ENCODE assay signal across 20 cellular contexts in the genomic region with DNA sequence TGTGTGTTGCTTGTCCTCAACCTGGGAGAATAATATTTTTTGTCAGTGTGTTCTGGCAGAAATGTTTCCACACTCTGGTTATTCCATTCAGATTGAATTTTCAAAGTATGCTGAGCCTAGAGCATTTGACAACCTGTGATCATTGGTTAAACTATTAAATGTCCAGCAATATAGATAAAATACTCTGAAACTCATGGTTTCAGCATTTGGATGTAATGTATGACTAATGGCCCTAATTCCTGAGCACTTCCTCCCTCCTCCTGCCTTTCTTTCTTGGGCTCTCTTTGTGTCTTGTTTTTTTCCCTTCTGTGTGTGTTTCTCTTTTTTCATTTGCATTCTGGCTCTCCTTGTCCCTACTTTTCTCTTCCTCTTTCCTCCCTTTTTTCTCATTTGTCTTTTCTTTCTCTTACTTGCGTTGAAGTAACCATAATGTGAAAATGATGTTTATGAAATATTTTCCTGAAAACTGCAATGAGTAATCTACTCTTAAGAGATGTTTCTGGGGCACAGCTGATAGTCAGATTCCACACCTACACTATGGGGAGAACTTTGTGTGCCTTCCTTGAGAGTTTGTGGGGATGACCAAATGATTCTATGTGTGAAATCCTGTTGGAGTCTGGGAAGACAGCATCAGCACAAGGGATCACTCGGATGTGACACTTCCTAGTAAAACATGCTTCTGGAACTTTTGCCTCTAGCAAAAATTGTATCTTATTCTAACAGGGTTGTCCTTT.
DNase-seq lines count a peak whose midpoint lies in the region; ATAC-seq, FAIRE-seq and TF ChIP-seq lines count a peak whose summit lies in the region.
"Had no signal": no experiment of that assay in that cellular context is flagged by ENCODE, and none has a peak within 500 bp of the region (broad histone marks: within the 10 kb centered on the region; RNA-seq: fewer than 3 reads in every experiment).

No MANE protein-coding gene starts in this region.

- H3K27me3 ChIP-seq in Caco-2 (replicated peaks; ENCODE audit: control insufficient read depth, insufficient read depth, low read length): no peaks in the 10 kb centered on the region
- H3K27me3 ChIP-seq in RWPE2 (ENCODE audit: insufficient read depth, poor library complexity, severe bottlenecking): no peaks in the 10 kb centered on the region
- no peaks in the 10 kb centered on the region for H3K27me3 ChIP-seq in endothelial cell of umbilical vein (ENCODE audit: control insufficient read depth in 2 of 2, insufficient read depth in 2 of 2, low read length in 2 of 2)
- H3K27me3 ChIP-seq in naive thymus-derived CD4-positive, alpha-beta T cell (ENCODE audit: control insufficient read depth in 2 of 2, insufficient read depth in 2 of 2, low read length in 2 of 2): no peaks in the 10 kb centered on the region

- H3K27ac Mint-ChIP-seq in Caco-2 (ENCODE audit: unreplicated experiment): peak overlapping the region; percentile 7
- H3K27ac Mint-ChIP-seq in osteocyte (ENCODE audit: unreplicated experiment): peak overlapping the region; percentile 61
- no peak overlapping the region for H3K27ac Mint-ChIP-seq in naive thymus-derived CD4-positive, alpha-beta T cell
- H3K27ac Mint-ChIP-seq: activated T-helper 2 cell treated with anti-CD3 and anti-CD28 coated beads, Interferon-gamma antibody, Interleukin-2, Interleukin-4, amounts not matched to agents 10 μg/mL and 5 μg/mL and 100 μg/mL, durations not matched to agents 14 hours and 24 hours and 36 hours; immature natural killer cell; natural killer cell had no signal

- H3K4me2 ChIP-seq in endothelial cell of umbilical vein (ENCODE audit: insufficient read depth, low read length): peak overlapping the region; percentile 18

- no peak for DNase-seq in Caco-2
- no peak for DNase-seq in RWPE2 (ENCODE audit: low spot score)
- peak; percentile 41 for DNase-seq in endothelial cell of umbilical vein (ENCODE audit: low read depth, low spot score)
- no peak for DNase-seq in osteocyte (ENCODE audit: extremely low spot score, unreplicated experiment)
- no peak for DNase-seq in SKM-1 (lab: John Stamatoyannopoulos, UW; ENCODE audit: unreplicated experiment)
- DNase-seq in activated CD4-positive, alpha-beta T cell treated with anti-CD3 and anti-CD28 coated beads, Interleukin-2, amount 50 U/mL, for 1 hour: no peak
- DNase-seq in naive thymus-derived CD4-positive, alpha-beta T cell: no peak
- DNase-seq: Calu3, glutamatergic neuron, immature natural killer cell, MV-4-11, natural killer cell, NCI-H2029, SHP77, T-helper 2 cell had no signal

- no peak for TF ChIP-seq POLR2A in endothelial cell of umbilical vein (IDR thresholded peaks at IDR 0.05; ENCODE audit: low read depth, low read length)

- peaks cover 8% of the 10 kb centered on the region for H4K20me1 ChIP-seq in endothelial cell of umbilical vein (replicated peaks; ENCODE audit: control insufficient read depth, extremely low read depth, insufficient read depth, low read length)

- TF ChIP-seq CTCF in Caco-2 (IDR thresholded peaks at IDR 0.05; ENCODE audit: insufficient read depth in 1 of 2, low read depth in 1 of 2, low read length in 1 of 2, severe bottlenecking in 1 of 2, unreplicated experiment in 1 of 2): no peak
- TF ChIP-seq CTCF in RWPE2 (IDR thresholded peaks at IDR 0.05; ENCODE audit: poor library complexity, severe bottlenecking): no peak
- TF ChIP-seq CTCF in endothelial cell of umbilical vein (IDR thresholded peaks at IDR 0.05; ENCODE audit: extremely low read depth in 1 of 2, insufficient read depth in 1 of 2, low read depth in 1 of 2, low read length in 2 of 2): no peak
- no peak for TF ChIP-seq CTCF in osteocyte (IDR thresholded peaks at IDR 0.05)

- ATAC-seq in RWPE2 (ENCODE audit: low read depth): 0 out of 3 replicates have a peak, but pooled peaks have one; percentile 28
- no peak for ATAC-seq in GM21786 (IDR thresholded peaks at IDR 0.05; ENCODE audit: unreplicated experiment)
- ATAC-seq in naive thymus-derived CD4-positive, alpha-beta T cell: no peak
- ATAC-seq: natural killer cell had no signal

- intact Hi-C loops in Caco-2 (cut with micrococcal nuclease; ENCODE audit: unreplicated experiment) (no loop called here), endothelial cell of umbilical vein (cut with micrococcal nuclease) (loop anchor here (2.0 kb wide), 1 partner anchor 74 kb away; no protein-coding TSS in a partner anchor)
- intact Hi-C loops in naive thymus-derived CD4-positive, alpha-beta T cell (cut with micrococcal nuclease): no loop called here

- H3K36me3 ChIP-seq in Caco-2 (ENCODE audit: control insufficient read depth, insufficient read depth, low read length): no peaks in the 10 kb centered on the region; the same call in none of the 2 replicates
- peaks cover 91% of the 10 kb centered on the region for H3K36me3 ChIP-seq in RWPE2 (ENCODE audit: low read depth)
- peaks cover 27 to 47% of the 10 kb centered on the region in 2 experiments for H3K36me3 ChIP-seq in endothelial cell of umbilical vein (ENCODE audit: control insufficient read depth in 2 of 2, extremely low read depth in 1 of 2, insufficient read depth in 2 of 2, low read length in 2 of 2)
- no peaks in the 10 kb centered on the region for H3K36me3 ChIP-seq in naive thymus-derived CD4-positive, alpha-beta T cell (ENCODE audit: control insufficient read depth in 2 of 3, insufficient read depth in 3 of 3, low read length in 3 of 3)

- H3K4me1 Mint-ChIP-seq in Caco-2 (ENCODE audit: low read depth, unreplicated experiment) (no peaks in the 10 kb centered on the region), osteocyte (ENCODE audit: unreplicated experiment) (peaks cover 10% of the 10 kb centered on the region)
- no peaks in the 10 kb centered on the region for H3K4me1 Mint-ChIP-seq in naive thymus-derived CD4-positive, alpha-beta T cell
- H3K4me1 Mint-ChIP-seq: immature natural killer cell, natural killer cell had no signal

- H3K9me3 ChIP-seq in Caco-2: no peaks in the 10 kb centered on the region
- H3K9me3 ChIP-seq in RWPE2 (ENCODE audit: severe bottlenecking): no peaks in the 10 kb centered on the region
- H3K9me3 ChIP-seq in endothelial cell of umbilical vein (replicated peaks; ENCODE audit: control insufficient read depth, insufficient read depth, low read length): no peaks in the 10 kb centered on the region
- H3K9me3 ChIP-seq in naive thymus-derived CD4-positive, alpha-beta T cell (ENCODE audit: control insufficient read depth in 2 of 3, low read length in 3 of 3): no peaks in the 10 kb centered on the region

- H2AFZ ChIP-seq in endothelial cell of umbilical vein (ENCODE audit: low read depth, low read length): no peak overlapping the region

- H3K27ac ChIP-seq in RWPE2 (ENCODE audit: poor library complexity, severe bottlenecking) (no peak overlapping the region), endothelial cell of umbilical vein (ENCODE audit: insufficient read depth, low read depth, low read length) (peak overlapping the region; percentile 35)
- no peak overlapping the region for H3K27ac ChIP-seq in naive thymus-derived CD4-positive, alpha-beta T cell (ENCODE audit: low read depth, low read length)

- no peaks in the 10 kb centered on the region for H3K9me1 ChIP-seq in endothelial cell of umbilical vein (replicated peaks; ENCODE audit: control insufficient read depth, extremely low read depth, insufficient read depth, low read length)

- no peak overlapping the region for H3K9ac ChIP-seq in endothelial cell of umbilical vein (replicated peaks; ENCODE audit: extremely low read depth, insufficient read depth, low read length)

- H3K27me3 Mint-ChIP-seq in Caco-2 (ENCODE audit: insufficient read depth, unreplicated experiment): no peaks in the 10 kb centered on the region
- no peaks in the 10 kb centered on the region for H3K27me3 Mint-ChIP-seq in osteocyte (ENCODE audit: unreplicated experiment)
- H3K27me3 Mint-ChIP-seq in naive thymus-derived CD4-positive, alpha-beta T cell: peaks cover 0 to under 1% (median 0%) of the 10 kb centered on the region in 5 donors

- BruUV-seq in Caco-2 (replicated peaks; lab: Mats Ljungman, UMichigan) (no TSS peak), endothelial cell of umbilical vein (replicated peaks; lab: Mats Ljungman, UMichigan) (no TSS peak)

- H3K4me3 ChIP-seq in Caco-2 (ENCODE audit: low read depth, low read length) (no peak overlapping the region), RWPE2 (ENCODE audit: severe bottlenecking) (no peak overlapping the region), endothelial cell of umbilical vein (replicated peaks in 1 of 3; ENCODE audit: insufficient read depth in 1 of 3, low read depth in 1 of 3, low read length in 3 of 3) (no peak overlapping the region)
- H3K4me3 ChIP-seq in naive thymus-derived CD4-positive, alpha-beta T cell (ENCODE audit: low read length): no peak overlapping the region
- H3K4me3 ChIP-seq: GM12878 had no signal

- H3K36me3 Mint-ChIP-seq in Caco-2 (ENCODE audit: insufficient read depth, unreplicated experiment) (peaks cover 64% of the 10 kb centered on the region), osteocyte (ENCODE audit: unreplicated experiment) (peaks cover 70% of the 10 kb centered on the region)
- H3K36me3 Mint-ChIP-seq in naive thymus-derived CD4-positive, alpha-beta T cell: peaks cover 0 to 21% (median 2%) of the 10 kb centered on the region in 5 donors
- H3K36me3 Mint-ChIP-seq: immature natural killer cell, natural killer cell had no signal

- H3K79me2 ChIP-seq in endothelial cell of umbilical vein (ENCODE audit: control insufficient read depth, insufficient read depth, low read length): no peaks in the 10 kb centered on the region

- CTCF ChIA-PET in Caco-2 (lab: Charles Lee): no interaction called here
- CTCF ChIA-PET in endothelial cell of umbilical vein (lab: Charles Lee): interaction anchor here (1.0 to 1.1 kb wide), 2 partner anchors 74 to 443 kb away, joined by 4 read pairs; no protein-coding TSS in a partner anchor
- CTCF ChIA-PET in naive thymus-derived CD4-positive, alpha-beta T cell (lab: Charles Lee): interaction anchor here (0.8 kb wide), 1 partner anchor 44 kb away, joined by 4 read pairs; no protein-coding TSS in a partner anchor

- H3K4me3 Mint-ChIP-seq in Caco-2 (ENCODE audit: unreplicated experiment): no peak overlapping the region
- no peak overlapping the region for H3K4me3 Mint-ChIP-seq in osteocyte (ENCODE audit: unreplicated experiment)
- no peak overlapping the region for H3K4me3 Mint-ChIP-seq in naive thymus-derived CD4-positive, alpha-beta T cell
- H3K4me3 Mint-ChIP-seq: immature natural killer cell, natural killer cell had no signal

- H3K9me3 Mint-ChIP-seq in Caco-2 (ENCODE audit: unreplicated experiment) (no peaks in the 10 kb centered on the region), osteocyte (ENCODE audit: unreplicated experiment) (no peaks in the 10 kb centered on the region)
- H3K9me3 Mint-ChIP-seq in naive thymus-derived CD4-positive, alpha-beta T cell: peaks cover 0 to 1% (median 0%) of the 10 kb centered on the region in 11 donors
- H3K9me3 Mint-ChIP-seq: activated T-helper 2 cell treated with anti-CD3 and anti-CD28 coated beads, Interferon-gamma antibody, Interleukin-2, Interleukin-4, amounts not matched to agents 10 μg/mL and 5 μg/mL and 100 μg/mL, durations not matched to agents 14 hours and 24 hours and 36 hours; immature natural killer cell; natural killer cell had no signal

- peak; percentile 49 for FAIRE-seq in endothelial cell of umbilical vein (lab: Jason Lieb, UNC)
- FAIRE-seq: colon, G401.6, GM12878 had no signal

- POLR2A ChIA-PET in Caco-2 (lab: Charles Lee) (no interaction called here), endothelial cell of umbilical vein (lab: Charles Lee) (no interaction called here)
- POLR2A ChIA-PET in naive thymus-derived CD4-positive, alpha-beta T cell (lab: Charles Lee): no interaction called here

- no peaks in the 10 kb centered on the region for H3K4me1 ChIP-seq in Caco-2
- no peaks in the 10 kb centered on the region for H3K4me1 ChIP-seq in RWPE2 (ENCODE audit: insufficient read depth, poor library complexity, severe bottlenecking)
- peaks cover 16% of the 10 kb centered on the region for H3K4me1 ChIP-seq in endothelial cell of umbilical vein (ENCODE audit: control insufficient read depth, extremely low read depth, insufficient read depth, low read length)
- no peaks in the 10 kb centered on the region for H3K4me1 ChIP-seq in naive thymus-derived CD4-positive, alpha-beta T cell (ENCODE audit: control insufficient read depth in 2 of 2, insufficient read depth in 2 of 2, low read length in 2 of 2)

- dilution Hi-C loops in endothelial cell of umbilical vein (cut with MboI; ENCODE audit: extremely low pct_ligation_motif_present, low sequenced_read_pairs): no loop called here

Comparison
In these comparisons a context has a peak if more than half of its experiments do, and no peak if none do; other contexts are left out.
1. H3K27ac Mint-ChIP-seq: peak in Caco-2 (single experiment) and osteocyte (single experiment); none in naive thymus-derived CD4-positive, alpha-beta T cell (0 of 9).